8 cellular contexts compared by ENCODE assay signal in the genomic region with DNA sequence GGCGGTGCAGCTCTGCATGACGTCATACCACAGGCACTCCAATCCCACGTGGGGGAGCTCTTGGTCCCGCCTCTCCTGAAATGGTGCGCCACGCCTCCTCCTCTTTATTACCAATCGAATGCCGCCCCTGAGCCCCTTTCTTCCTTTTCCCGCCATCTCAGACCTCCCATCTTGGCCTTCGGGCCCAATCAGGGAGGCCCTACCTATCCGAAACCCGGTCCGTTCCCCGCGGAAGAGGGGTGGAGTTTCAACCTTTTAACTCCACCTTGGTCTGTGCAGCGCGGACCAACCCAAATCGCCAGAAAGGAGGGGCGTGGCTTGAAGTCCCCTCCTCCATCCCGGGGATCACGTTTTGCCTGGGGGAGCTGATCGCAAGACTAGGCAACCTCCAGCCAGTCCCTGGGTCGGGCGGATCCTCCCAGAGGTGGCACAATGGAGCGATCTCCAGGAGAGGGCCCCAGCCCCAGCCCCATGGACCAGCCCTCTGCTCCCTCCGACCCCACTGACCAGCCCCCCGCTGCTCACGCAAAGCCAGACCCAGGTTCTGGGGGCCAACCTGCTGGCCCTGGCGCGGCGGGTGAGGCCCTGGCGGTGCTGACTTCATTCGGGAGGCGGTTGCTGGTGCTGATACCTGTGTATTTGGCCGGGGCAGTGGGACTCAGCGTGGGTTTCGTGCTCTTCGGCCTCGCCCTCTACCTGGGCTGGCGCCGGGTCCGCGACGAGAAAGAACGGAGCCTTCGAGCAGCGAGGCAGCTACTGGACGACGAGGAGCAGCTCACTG.
A peak's percentile ranks its signal among the peaks of the same experiment; 100 is the strongest.
DNase-seq lines count a peak whose midpoint lies in the region; ATAC-seq lines count a peak whose summit lies in the region.

A gene with protein sequence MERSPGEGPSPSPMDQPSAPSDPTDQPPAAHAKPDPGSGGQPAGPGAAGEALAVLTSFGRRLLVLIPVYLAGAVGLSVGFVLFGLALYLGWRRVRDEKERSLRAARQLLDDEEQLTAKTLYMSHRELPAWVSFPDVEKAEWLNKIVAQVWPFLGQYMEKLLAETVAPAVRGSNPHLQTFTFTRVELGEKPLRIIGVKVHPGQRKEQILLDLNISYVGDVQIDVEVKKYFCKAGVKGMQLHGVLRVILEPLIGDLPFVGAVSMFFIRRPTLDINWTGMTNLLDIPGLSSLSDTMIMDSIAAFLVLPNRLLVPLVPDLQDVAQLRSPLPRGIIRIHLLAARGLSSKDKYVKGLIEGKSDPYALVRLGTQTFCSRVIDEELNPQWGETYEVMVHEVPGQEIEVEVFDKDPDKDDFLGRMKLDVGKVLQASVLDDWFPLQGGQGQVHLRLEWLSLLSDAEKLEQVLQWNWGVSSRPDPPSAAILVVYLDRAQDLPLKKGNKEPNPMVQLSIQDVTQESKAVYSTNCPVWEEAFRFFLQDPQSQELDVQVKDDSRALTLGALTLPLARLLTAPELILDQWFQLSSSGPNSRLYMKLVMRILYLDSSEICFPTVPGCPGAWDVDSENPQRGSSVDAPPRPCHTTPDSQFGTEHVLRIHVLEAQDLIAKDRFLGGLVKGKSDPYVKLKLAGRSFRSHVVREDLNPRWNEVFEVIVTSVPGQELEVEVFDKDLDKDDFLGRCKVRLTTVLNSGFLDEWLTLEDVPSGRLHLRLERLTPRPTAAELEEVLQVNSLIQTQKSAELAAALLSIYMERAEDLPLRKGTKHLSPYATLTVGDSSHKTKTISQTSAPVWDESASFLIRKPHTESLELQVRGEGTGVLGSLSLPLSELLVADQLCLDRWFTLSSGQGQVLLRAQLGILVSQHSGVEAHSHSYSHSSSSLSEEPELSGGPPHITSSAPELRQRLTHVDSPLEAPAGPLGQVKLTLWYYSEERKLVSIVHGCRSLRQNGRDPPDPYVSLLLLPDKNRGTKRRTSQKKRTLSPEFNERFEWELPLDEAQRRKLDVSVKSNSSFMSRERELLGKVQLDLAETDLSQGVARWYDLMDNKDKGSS (plus strand): TSS at position 380 of the 781 bp plus-strand sequence. CDS start 53 bp downstream, at position 433.

- no peaks in the 10 kb centered on the region for H3K27me3 ChIP-seq in BLaER1 treated with 17β-estradiol and CSF1 and Interleukin-3, amounts not matched to agents 10 nM and 100 nM

- peaks cover 45 to 72% (median 64%) of the 10 kb centered on the region in 10 experiments for H3K4me1 ChIP-seq in BLaER1 treated with 17β-estradiol and CSF1 and Interleukin-3, amounts not matched to agents 10 nM and 100 nM

- DNase-seq in NCI-H748 (lab: John Stamatoyannopoulos, UW; ENCODE audit: unreplicated experiment) (peak; percentile 100), dedifferentiated amniotic fluid mesenchymal stem cell (ENCODE audit: extremely low spot score) (peak; percentile 99), left kidney (ENCODE audit: low read depth, low spot score) (peak; percentile 100)
- DNase-seq in activated CD4-positive, alpha-beta T cell treated with anti-CD3 and anti-CD28 coated beads, Interleukin-2, amount 50 U/mL, for 1 hour, result peak; percentile 95
- DNase-seq in stimulated activated CD4-positive, alpha-beta T cell treated with anti-CD3 and anti-CD28 coated beads, Interleukin-2, amount 100 ng/mL, for 24 hours, result peak; percentile 96

- no peaks in the 10 kb centered on the region for H3K9me3 ChIP-seq in BLaER1 treated with 17β-estradiol and CSF1 and Interleukin-3, amounts not matched to agents 10 nM and 100 nM (replicated peaks in 1 of 11)

- peak within 1 kb of the TSS; percentile 76 to 98 (median 90) for H3K4me3 ChIP-seq in BLaER1 treated with 17β-estradiol and CSF1 and Interleukin-3, amounts not matched to agents 10 nM and 100 nM

- H3K4me2 ChIP-seq in BLaER1 treated with 17β-estradiol and CSF1 and Interleukin-3, amounts not matched to agents 10 nM and 100 nM, result peak within 1 kb of the TSS; percentile 88 to 100 (median 96)

- H3K9ac ChIP-seq in BLaER1 treated with 17β-estradiol and CSF1 and Interleukin-3, amounts not matched to agents 10 nM and 100 nM, result peak within 1 kb of the TSS; percentile 85 to 96 (median 90)

- H4K20me1 ChIP-seq in BLaER1 treated with 17β-estradiol and CSF1 and Interleukin-3, amounts not matched to agents 10 nM and 100 nM, result peaks cover 0 to 21% (median 0%) of the 10 kb centered on the region in 11 experiments; a peak in 6 of 22 replicates

- H3K27ac ChIP-seq in BLaER1 treated with 17β-estradiol and CSF1 and Interleukin-3, amounts not matched to agents 10 nM and 100 nM, result peak within 1 kb of the TSS; percentile 69 to 95 (median 89)

- ATAC-seq in GM19351 (IDR thresholded peaks at IDR 0.05; ENCODE audit: unreplicated experiment) (peak; percentile 85), HG03521 (IDR thresholded peaks at IDR 0.05; ENCODE audit: unreplicated experiment) (peak; percentile 91)

- peaks cover 29 to 43% (median 29%) of the 10 kb centered on the region in 11 experiments for H3K36me3 ChIP-seq in BLaER1 treated with 17β-estradiol and CSF1 and Interleukin-3, amounts not matched to agents 10 nM and 100 nM

Comparison
In these comparisons a context has a peak if more than half of its experiments do, and no peak if none do; other contexts are left out.
1. Peak in every context shown above with its lines: DNase-seq, ATAC-seq, H3K4me3 ChIP-seq and H3K27ac ChIP-seq.